Comparison of ENCODE assay signal across 8 cellular contexts in genomic region chr2:98086491-98087446, GRCh38. TPM values are rescaled to one million over a fixed set of nuclear protein-coding genes. Genes with fewer than 3 reads are reported as not detected.
DNase-seq lines count a peak whose midpoint lies in the region; ATAC-seq, FAIRE-seq and TF ChIP-seq lines count a peak whose summit lies in the region.

TSS of gene VWA3B (plus strand) at chr2:98087167. CDS start at chr2:98093093, 5,926 bp downstream.

- no peaks in the 10 kb centered on the region for H4K20me1 ChIP-seq in MM.1S (ENCODE audit: insufficient read depth, low read length)
- no peaks in the 10 kb centered on the region for H4K20me1 ChIP-seq in H1 (replicated peaks in 1 of 2; ENCODE audit: control insufficient read depth in 1 of 2, insufficient read depth in 2 of 2, low read length in 2 of 2)

- TF ChIP-seq EP300 in H1 (IDR thresholded peaks at IDR 0.05; ENCODE audit: borderline replicate concordance in 1 of 2, low read depth in 2 of 2, low read length in 2 of 2) = no peak

- no peaks in the 10 kb centered on the region for H3F3A ChIP-seq in MM.1S (ENCODE audit: insufficient read depth, low read length)

- CTCF ChIA-PET in H1 (lab: Charles Lee; ENCODE audit: partially characterized antibody) = interaction anchor here (0.8 to 1.2 kb wide), 5 partner anchors 61 to 387 kb away, joined by 3 to 4 read pairs (median 3); no protein-coding TSS in a partner anchor

- H3K23ac ChIP-seq in H1 (ENCODE audit: insufficient read length) (no peak within 1 kb of the TSS), mesendoderm (ENCODE audit: low read length) (no peak within 1 kb of the TSS)

- no peak within 1 kb of the TSS for H2AK5ac ChIP-seq in H1 (ENCODE audit: low read depth, low read length)
- no peak within 1 kb of the TSS for H2AK5ac ChIP-seq in mesendoderm (ENCODE audit: low read length)

- TF ChIP-seq RAD21 in H1 (IDR thresholded peaks at IDR 0.05 in 1 of 2, conservative IDR thresholded peaks at IDR 0.05 in 1 of 2; ENCODE audit: low read depth in 2 of 2, low read length in 2 of 2) = no peak

- no peak for FAIRE-seq in H1 (lab: Jason Lieb, UNC)

- H3K23me2 ChIP-seq in H1 (ENCODE audit: low read depth, low read length) = peaks cover 9% of the 10 kb centered on the region; the same call in 1 of the 2 replicates

- H2BK12ac ChIP-seq in H1 (ENCODE audit: low read depth, low read length) = no peak within 1 kb of the TSS

- H3K9me2 ChIP-seq in MM.1S (replicated peaks; ENCODE audit: insufficient read depth, low read length) = no peaks in the 10 kb centered on the region

- H3K9me3 Mint-ChIP-seq in stimulated activated effector memory CD8-positive, alpha-beta T cell treated with anti-CD3 and anti-CD28 coated beads, Interleukin-12 subunit alpha, Interleukin-12 subunit beta, amount 100 ng/mL, for 72 hours = no peaks in the 10 kb centered on the region

- H3K36me3 Mint-ChIP-seq in stimulated activated effector memory CD8-positive, alpha-beta T cell treated with anti-CD3 and anti-CD28 coated beads, Interleukin-12 subunit alpha, Interleukin-12 subunit beta, amount 100 ng/mL, for 72 hours = peaks cover 4% of the 10 kb centered on the region

- H2AFZ ChIP-seq in MM.1S (ENCODE audit: low read length) = peak within 1 kb of the TSS; percentile 93
- peak within 1 kb of the TSS; percentile 83 for H2AFZ ChIP-seq in H1 (ENCODE audit: low read length)

- H3K56ac ChIP-seq in H1 (replicated peaks; ENCODE audit: insufficient read length, low read depth, low read length) (no peak within 1 kb of the TSS), mesendoderm (ENCODE audit: low read length) (peak within 1 kb of the TSS; percentile 81)

- TF ChIP-seq POLR2A in H1 (IDR thresholded peaks at IDR 0.05; ENCODE audit: control extremely low read depth in 1 of 2, low read depth in 2 of 2, low read length in 2 of 2) = no peak

- H2BK5ac ChIP-seq in H1 (ENCODE audit: low read depth, low read length) = no peak within 1 kb of the TSS
- H2BK5ac ChIP-seq in mesendoderm (ENCODE audit: low read length) = no peak within 1 kb of the TSS

- H2BK15ac ChIP-seq in H1 (ENCODE audit: low read length) (no peak within 1 kb of the TSS), mesendoderm (replicated peaks; ENCODE audit: low read depth) (no peak within 1 kb of the TSS)

- H3K4me3 Mint-ChIP-seq in stimulated activated effector memory CD8-positive, alpha-beta T cell treated with anti-CD3 and anti-CD28 coated beads, Interleukin-12 subunit alpha, Interleukin-12 subunit beta, amount 100 ng/mL, for 72 hours = peak within 1 kb of the TSS; percentile 58

- H4K8ac ChIP-seq in H1 (ENCODE audit: extremely low read depth, insufficient read depth, low read length) = peak within 1 kb of the TSS; percentile 22; the same call in 1 of the 2 replicates
- H4K8ac ChIP-seq in mesendoderm (ENCODE audit: low read depth, low read length) = no peak within 1 kb of the TSS

- H2BK120ac ChIP-seq in H1 (replicated peaks; ENCODE audit: low read depth, low read length) = no peak within 1 kb of the TSS
- H2BK120ac ChIP-seq in mesendoderm (ENCODE audit: low read depth, low read length) = no peak within 1 kb of the TSS

- H3K9me3 ChIP-seq in MM.1S (replicated peaks; ENCODE audit: insufficient read depth, low read length) = no peaks in the 10 kb centered on the region
- H3K9me3 ChIP-seq in H1 (ENCODE audit: insufficient read depth in 2 of 2, low read depth in 1 of 2, low read length in 1 of 2) = no peaks in the 10 kb centered on the region

- H4K91ac ChIP-seq in H1 (replicated peaks; ENCODE audit: insufficient read length, low read length) = no peak within 1 kb of the TSS

- H3K4me1 Mint-ChIP-seq in stimulated activated effector memory CD8-positive, alpha-beta T cell treated with anti-CD3 and anti-CD28 coated beads, Interleukin-12 subunit alpha, Interleukin-12 subunit beta, amount 100 ng/mL, for 72 hours = peaks cover 20% of the 10 kb centered on the region

- H3K14ac ChIP-seq in H1 (ENCODE audit: insufficient read length) = no peak within 1 kb of the TSS

- H2BK20ac ChIP-seq in H1 (ENCODE audit: low read length) = no peak within 1 kb of the TSS

- POLR2A ChIA-PET in H1 (lab: Charles Lee; ENCODE audit: partially characterized antibody) = interaction anchor here (0.5 to 1.3 kb wide), 2 partner anchors 91 to 510 kb away, joined by 3 read pairs; no protein-coding TSS in a partner anchor

- H3K18ac ChIP-seq in H1 (ENCODE audit: extremely low read depth, low read length) = no peak within 1 kb of the TSS
- no peak within 1 kb of the TSS for H3K18ac ChIP-seq in mesendoderm (ENCODE audit: low read length)

- TF ChIP-seq CTCF in MM.1S (IDR thresholded peaks at IDR 0.05; ENCODE audit: low read length) (no peak), WI38 (IDR thresholded peaks at IDR 0.05; ENCODE audit: low read depth, low read length) (no peak), H1 (IDR thresholded peaks at IDR 0.05; ENCODE audit: control extremely low read depth in 1 of 3, insufficient read depth in 1 of 3, low read depth in 1 of 3, low read length in 3 of 3) (no peak; a peak in 1 of 4 replicates)

- DNase-seq in GM04504 (ENCODE audit: low read depth) (peak; percentile 3), MM.1S (peak; percentile 52), H1 (ENCODE audit: low read depth in 1 of 2, low spot score in 2 of 2) (peak; percentile 38 to 94), mesendoderm (peak; percentile 93), SW 1271 (lab: John Stamatoyannopoulos, UW) (no peak)
- peak; percentile 18 to 68 for DNase-seq in stimulated activated effector memory CD8-positive, alpha-beta T cell treated with anti-CD3 and anti-CD28 coated beads, Interleukin-12 subunit alpha, Interleukin-12 subunit beta, amount 100 ng/mL, for 72 hours (ENCODE audit: low spot score in 2 of 2)

- H4K5ac ChIP-seq in H1 (ENCODE audit: insufficient read length, low read depth, low read length) (no peak within 1 kb of the TSS), mesendoderm (ENCODE audit: low read length) (no peak within 1 kb of the TSS)

- H3K4me2 ChIP-seq in MM.1S (ENCODE audit: low read depth, low read length) (peak within 1 kb of the TSS; percentile 94), H1 (ENCODE audit: insufficient read depth in 1 of 2, low read depth in 2 of 2, low read length in 2 of 2) (peak within 1 kb of the TSS; percentile 88 to 96), mesendoderm (ENCODE audit: low read length) (peak within 1 kb of the TSS; percentile 93)

- 2% methylated on average over 74 of the region's 74 CpGs; no CpG with 5 or more reads in 1 of the 2 experiments for WGBS in H1 (ENCODE audit: extremely low coverage in 1 of 2, insufficient coverage in 1 of 2, insufficient read length in 1 of 2, insufficient replicate concordance in 2 of 2, low coverage in 1 of 2, low lambda C conversion rate in 2 of 2, missing lambda C conversion rate in 1 of 2), 2 experiments
- no CpG with 5 or more reads among the region's 74 CpGs for WGBS in mesendoderm (ENCODE audit: extremely low coverage, insufficient coverage, low lambda C conversion rate)

- H3K4me3 ChIP-seq in MM.1S (ENCODE audit: low read length) (peak within 1 kb of the TSS; percentile 78), WI38 (ENCODE audit: low read depth, low read length) (peak within 1 kb of the TSS; percentile 43), H1 (ENCODE audit: extremely low read depth in 1 of 4, insufficient read depth in 2 of 4, low read depth in 3 of 4, low read length in 4 of 4) (peak within 1 kb of the TSS; percentile 44 to 71 (median 68)), mesendoderm (ENCODE audit: low read length) (peak within 1 kb of the TSS; percentile 57)

- peak within 1 kb of the TSS; percentile 3; the same call in 1 of the 2 replicates for H3K9ac ChIP-seq in MM.1S (ENCODE audit: low read length)
- peak within 1 kb of the TSS in 2 of 4 experiments; percentile 58 to 64; a peak in 4 of 7 replicates for H3K9ac ChIP-seq in H1 (replicated peaks in 1 of 4; ENCODE audit: extremely low read depth in 1 of 4, low read depth in 3 of 4, low read length in 3 of 4)
- H3K9ac ChIP-seq in mesendoderm (ENCODE audit: low read length) = peak within 1 kb of the TSS; percentile 55

- H3K27ac ChIP-seq in MM.1S (ENCODE audit: low read length) (no peak within 1 kb of the TSS), H1 (ENCODE audit: low read depth, low read length) (no peak within 1 kb of the TSS), mesendoderm (ENCODE audit: low read depth, low read length) (no peak within 1 kb of the TSS)

- H3K27me3 ChIP-seq in MM.1S (replicated peaks; ENCODE audit: insufficient read depth, low read length) = no peaks in the 10 kb centered on the region; the same call in 1 of the 2 replicates
- peaks cover 9 to 26% (median 23%) of the 10 kb centered on the region in 4 experiments for H3K27me3 ChIP-seq in H1 (replicated peaks in 1 of 4; ENCODE audit: control insufficient read depth in 3 of 4, extremely low read depth in 1 of 4, insufficient read depth in 3 of 4, low read length in 3 of 4)
- H3K27me3 ChIP-seq in mesendoderm (ENCODE audit: insufficient read depth, low read length, poor library complexity) = peaks cover 4% of the 10 kb centered on the region

- no peaks in the 10 kb centered on the region for H3K79me1 ChIP-seq in H1 (ENCODE audit: low read depth, low read length)
- H3K79me1 ChIP-seq in mesendoderm (ENCODE audit: low read length) = no peaks in the 10 kb centered on the region

- H3K27ac Mint-ChIP-seq in stimulated activated effector memory CD8-positive, alpha-beta T cell treated with anti-CD3 and anti-CD28 coated beads, Interleukin-12 subunit alpha, Interleukin-12 subunit beta, amount 100 ng/mL, for 72 hours = no peak within 1 kb of the TSS

- no peak within 1 kb of the TSS for H3K4ac ChIP-seq in H1 (replicated peaks; ENCODE audit: insufficient read length, low read depth, low read length)
- no peak within 1 kb of the TSS for H3K4ac ChIP-seq in mesendoderm (ENCODE audit: low read depth, low read length)

- H3K79me2 ChIP-seq in MM.1S (ENCODE audit: low read length) (no peaks in the 10 kb centered on the region), H1 (ENCODE audit: control insufficient read depth in 1 of 2, insufficient read depth in 2 of 2, low read length in 2 of 2) (no peaks in the 10 kb centered on the region), mesendoderm (ENCODE audit: control insufficient read depth, insufficient read depth, low read length) (no peaks in the 10 kb centered on the region)

- H3K36me3 ChIP-seq in MM.1S (replicated peaks; ENCODE audit: insufficient read depth, low read length) = no peaks in the 10 kb centered on the region
- H3K36me3 ChIP-seq in H1 (ENCODE audit: control insufficient read depth in 2 of 4, insufficient read depth in 4 of 4, low read length in 3 of 4) = no peaks in the 10 kb centered on the region
- no peaks in the 10 kb centered on the region for H3K36me3 ChIP-seq in mesendoderm (ENCODE audit: control insufficient read depth, insufficient read depth, low read length)

- peaks cover 11% of the 10 kb centered on the region for H3K4me1 ChIP-seq in MM.1S (ENCODE audit: low read length)
- H3K4me1 ChIP-seq in H1 (replicated peaks in 1 of 4; ENCODE audit: control insufficient read depth in 3 of 4, insufficient read depth in 4 of 4, low read length in 3 of 4) = peaks cover 0 to 4% (median under 1%) of the 10 kb centered on the region in 4 experiments; a peak in 2 of 7 replicates
- H3K4me1 ChIP-seq in mesendoderm (ENCODE audit: control insufficient read depth, low read depth, low read length) = peaks cover 4% of the 10 kb centered on the region

- ATAC-seq in GM21825 (IDR thresholded peaks at IDR 0.05; ENCODE audit: unreplicated experiment) = peak; percentile 75
- ATAC-seq in stimulated activated effector memory CD8-positive, alpha-beta T cell treated with anti-CD3 and anti-CD28 coated beads, Interleukin-12 subunit alpha, Interleukin-12 subunit beta, amount 100 ng/mL, for 72 hours = peak; percentile 90

RNA-seq across cellular contexts. Expression of gene VWA3B, which starts in this region (rescaled TPM):
- total RNA-seq in H1 (2021; fragmentation: NEBNext Ultra II Directional; extraction: Animal tissue kit (Norgen Biotek cat#: 25700)) = not detected in 2 replicates
- not detected in 2 replicates for polyA plus RNA-seq in H1 (2011; rRNA removed)
- not detected for polyA plus RNA-seq in H1 (2011; cell fraction: cytosol; rRNA removed)
- not detected for polyA plus RNA-seq in H1 (2011; cell fraction: nucleus; rRNA removed)
- polyA plus RNA-seq in H1 (2012, experiment 1 of 2) = not detected in 4 replicates
- polyA plus RNA-seq in H1 (2012, experiment 2 of 2) = not detected
- not detected for polyA plus RNA-seq in H1 (2013, experiment 1 of 2)
- not detected for polyA plus RNA-seq in H1 (2013, experiment 2 of 2)
- polyA minus RNA-seq in H1 (2011; rRNA and poly(A)+ RNA removed) = not detected in 2 replicates
- not detected for polyA minus RNA-seq in H1 (2011; cell fraction: cytosol; rRNA and poly(A)+ RNA removed)
- polyA minus RNA-seq in H1 (2011; cell fraction: nucleus; rRNA and poly(A)+ RNA removed) = not detected
- 0.67 TPM for polyA plus RNA-seq in mesendoderm (2013, experiment 1 of 2)
- polyA plus RNA-seq in mesendoderm (2013, experiment 2 of 2) = 0.56 TPM

Comparison
In these comparisons a context has a peak if more than half of its experiments do, and no peak if none do; other contexts are left out.
1. Peak in DNase-seq, H3K4me3 ChIP-seq and H3K4me2 ChIP-seq in H1; RNA of the gene not detected or under 1 TPM.
2. DNase-seq: peak in GM04504 (single experiment), MM.1S (single experiment), mesendoderm (single experiment) and stimulated activated effector memory CD8-positive, alpha-beta T cell treated with anti-CD3 and anti-CD28 coated beads, Interleukin-12 subunit alpha, Interleukin-12 subunit beta, amount 100 ng/mL, for 72 hours (2 of 2); none in SW 1271 (0 of 2).
3. Peak in every context shown above with its lines, with median percentiles within 50 percentile points of each other: H3K4me2 ChIP-seq and H3K4me3 ChIP-seq.